Comparison of ENCODE assay signal across 24 cellular contexts in genomic region chr12:2461645-2462044, GRCh38.
A peak's percentile ranks its signal among the peaks of the same experiment; 100 is the strongest.
DNase-seq lines count a peak whose midpoint lies in the region; ATAC-seq and TF ChIP-seq lines count a peak whose summit lies in the region.
"Had no signal": no experiment of that assay in that cellular context is flagged by ENCODE, and none has a peak within 500 bp of the region (broad histone marks: within the 10 kb centered on the region; RNA-seq: fewer than 3 reads in every experiment).

No MANE protein-coding gene starts in this region.

- H3K9me3 Mint-ChIP-seq in stimulated activated memory B cell treated with anti-CD40 and anti-IgM and Interleukin-4, amounts not matched to agents 10 μg/mL and 1 μg/mL and 100 μg/mL, for 72 hours: no peaks in the 10 kb centered on the region
- H3K9me3 Mint-ChIP-seq: CD4-positive, alpha-beta memory T cell; CD8-positive, alpha-beta memory T cell had no signal

- H3K27me3 ChIP-seq in left ventricle myocardium inferior (ENCODE audit: low read depth): no peaks in the 10 kb centered on the region
- H3K27me3 ChIP-seq: BE2C, BLaER1 had no signal

- ATAC-seq in stimulated activated memory B cell treated with anti-CD40 and anti-IgM and Interleukin-4, amounts not matched to agents 10 μg/mL and 1 μg/mL and 100 μg/mL, for 72 hours: peak; percentile 3
- ATAC-seq in GM18873 (IDR thresholded peaks at IDR 0.05; ENCODE audit: low FRiP score, unreplicated experiment): no peak
- ATAC-seq: GM12878 had no signal

- H3K4me3 Mint-ChIP-seq in stimulated activated memory B cell treated with anti-CD40 and anti-IgM and Interleukin-4, amounts not matched to agents 10 μg/mL and 1 μg/mL and 100 μg/mL, for 72 hours: no peak overlapping the region
- H3K4me3 Mint-ChIP-seq: CD14-positive monocyte; CD4-positive, alpha-beta memory T cell; CD4-positive, CD25-positive, alpha-beta regulatory T cell; CD8-positive, alpha-beta memory T cell had no signal

- no peaks in the 10 kb centered on the region for H3K4me1 Mint-ChIP-seq in stimulated activated memory B cell treated with anti-CD40 and anti-IgM and Interleukin-4, amounts not matched to agents 10 μg/mL and 1 μg/mL and 100 μg/mL, for 72 hours
- H3K4me1 Mint-ChIP-seq: CD14-positive monocyte; CD4-positive, CD25-positive, alpha-beta regulatory T cell; CD8-positive, alpha-beta memory T cell had no signal

- H3K27me3 Mint-ChIP-seq in stimulated activated memory B cell treated with anti-CD40 and anti-IgM and Interleukin-4, amounts not matched to agents 10 μg/mL and 1 μg/mL and 100 μg/mL, for 72 hours: peaks cover 14% of the 10 kb centered on the region
- H3K27me3 Mint-ChIP-seq: CD4-positive, alpha-beta memory T cell; CD4-positive, CD25-positive, alpha-beta regulatory T cell had no signal

- TF ChIP-seq CTCF in left ventricle myocardium inferior (IDR thresholded peaks at IDR 0.05; ENCODE audit: borderline replicate concordance): no peak

- H3K36me3 ChIP-seq in left ventricle myocardium inferior: peaks cover 45% of the 10 kb centered on the region
- H3K36me3 ChIP-seq: BE2C, BLaER1 had no signal

- no peaks in the 10 kb centered on the region for H3K36me3 Mint-ChIP-seq in stimulated activated memory B cell treated with anti-CD40 and anti-IgM and Interleukin-4, amounts not matched to agents 10 μg/mL and 1 μg/mL and 100 μg/mL, for 72 hours
- H3K36me3 Mint-ChIP-seq: CD14-positive monocyte; CD4-positive, alpha-beta memory T cell; CD4-positive, CD25-positive, alpha-beta regulatory T cell; CD8-positive, alpha-beta memory T cell had no signal

- H3K9me3 ChIP-seq in left ventricle myocardium inferior (replicated peaks): no peaks in the 10 kb centered on the region
- H3K9me3 ChIP-seq: BE2C, BLaER1 had no signal

- peaks cover 35% of the 10 kb centered on the region for H3K4me1 ChIP-seq in left ventricle myocardium inferior
- H3K4me1 ChIP-seq: BLaER1 had no signal

- DNase-seq in cardiac septum (ENCODE audit: low spot score): peak; percentile 67
- DNase-seq in left ventricle myocardium inferior: no peak
- DNase-seq in posterior vena cava (ENCODE audit: low spot score): peak; percentile 38
- DNase-seq in activated CD4-positive, CD25-positive, alpha-beta regulatory T cell (lab: John Stamatoyannopoulos, UW): no peak
- DNase-seq: 8988T; ACHN; BE2C; C1 segment of cervical spinal cord; CD4-positive, alpha-beta memory T cell; CD4-positive, CD25-positive, alpha-beta regulatory T cell; CD8-positive, alpha-beta memory T cell; COR-L47; DMS 273 treated with DMSO at 0.1 percent for 48 hours; DMS153; DMS53; DMS79; DND-41; EL; GDM1 had no signal

- intact Hi-C loops in cardiac septum (cut with DNase I): no loop called here
- intact Hi-C loops in left ventricle myocardium inferior (cut with micrococcal nuclease): no loop called here
- intact Hi-C loops in posterior vena cava (cut with DNase I): no loop called here

- H3K27ac ChIP-seq in left ventricle myocardium inferior (replicated peaks): no peak overlapping the region
- H3K27ac ChIP-seq: BLaER1 had no signal

- H3K27ac Mint-ChIP-seq in stimulated activated memory B cell treated with anti-CD40 and anti-IgM and Interleukin-4, amounts not matched to agents 10 μg/mL and 1 μg/mL and 100 μg/mL, for 72 hours: no peak overlapping the region
- H3K27ac Mint-ChIP-seq: CD4-positive, alpha-beta memory T cell; CD4-positive, CD25-positive, alpha-beta regulatory T cell had no signal

- H3K4me3 ChIP-seq in left ventricle myocardium inferior: no peak overlapping the region
- H3K4me3 ChIP-seq: BLaER1, GM12878 had no signal

Comparison
In these comparisons a context has a peak if more than half of its experiments do, and no peak if none do; other contexts are left out.
1. DNase-seq: peak in cardiac septum (single experiment) and posterior vena cava (single experiment); none in left ventricle myocardium inferior (single experiment) and activated CD4-positive, CD25-positive, alpha-beta regulatory T cell (0 of 4).